Comparison of ENCODE assay signal across 20 cellular contexts in genomic region chr12:71085575-71085974, GRCh38.
"Had no signal": no experiment of that assay in that cellular context is flagged by ENCODE, and none has a peak within 500 bp of the region (broad histone marks: within the 10 kb centered on the region; RNA-seq: fewer than 3 reads in every experiment).

No MANE protein-coding gene starts in this region.

- H3K4me3 ChIP-seq: ascending aorta, body of pancreas, cardiac muscle cell had no signal

- H3K4me1 Mint-ChIP-seq: activated CD4-positive, alpha-beta memory T cell treated with anti-CD3 and anti-CD28 coated beads, Interleukin-2, amount 10 ng/mL, durations not matched to agents 7 days and 5 days; activated naive CD8-positive, alpha-beta T cell treated with anti-CD3 and anti-CD28 coated beads, Interleukin-2, amount 10 ng/mL, durations not matched to agents 7 days and 5 days had no signal

- H3K4me3 Mint-ChIP-seq: activated CD4-positive, alpha-beta memory T cell treated with anti-CD3 and anti-CD28 coated beads, Interleukin-2, amount 10 ng/mL, durations not matched to agents 7 days and 5 days; activated naive CD8-positive, alpha-beta T cell treated with anti-CD3 and anti-CD28 coated beads, Interleukin-2, amount 10 ng/mL, durations not matched to agents 7 days and 5 days; activated T-cell treated with anti-CD3 and anti-CD28 coated beads, Interleukin-2, amount 50 U/mL, for 72 hours had no signal

- H3K36me3 Mint-ChIP-seq: activated naive CD8-positive, alpha-beta T cell treated with anti-CD3 and anti-CD28 coated beads, Interleukin-2, amount 10 ng/mL, durations not matched to agents 7 days and 5 days had no signal

- H3K9me3 Mint-ChIP-seq: activated naive CD8-positive, alpha-beta T cell treated with anti-CD3 and anti-CD28 coated beads, Interleukin-2, amount 10 ng/mL, durations not matched to agents 7 days and 5 days had no signal

- H3K27ac ChIP-seq: ascending aorta, body of pancreas, cardiac muscle cell, VCaP had no signal

- H3K9me3 ChIP-seq: ascending aorta, body of pancreas had no signal

- ATAC-seq: activated T-cell treated with anti-CD3 and anti-CD28 coated beads, Interleukin-2, amount 50 U/mL, for 72 hours; body of pancreas had no signal

- H3K4me1 ChIP-seq: ascending aorta, body of pancreas had no signal

- H3K27me3 ChIP-seq: ascending aorta, body of pancreas, cardiac muscle cell had no signal

- H3K36me3 ChIP-seq: ascending aorta, cardiac muscle cell had no signal

- H3K27me3 Mint-ChIP-seq: activated CD4-positive, alpha-beta memory T cell treated with anti-CD3 and anti-CD28 coated beads, Interleukin-2, amount 10 ng/mL, durations not matched to agents 7 days and 5 days; activated naive CD8-positive, alpha-beta T cell treated with anti-CD3 and anti-CD28 coated beads, Interleukin-2, amount 10 ng/mL, durations not matched to agents 7 days and 5 days had no signal

- H3K27ac Mint-ChIP-seq: activated CD4-positive, alpha-beta memory T cell treated with anti-CD3 and anti-CD28 coated beads, Interleukin-2, amount 10 ng/mL, durations not matched to agents 7 days and 5 days; activated naive CD8-positive, alpha-beta T cell treated with anti-CD3 and anti-CD28 coated beads, Interleukin-2, amount 10 ng/mL, durations not matched to agents 7 days and 5 days; activated T-cell treated with anti-CD3 and anti-CD28 coated beads, Interleukin-2, amount 50 U/mL, for 72 hours had no signal

- DNase-seq: activated CD4-positive, alpha-beta memory T cell treated with anti-CD3 and anti-CD28 coated beads, Interleukin-2, amount 10 ng/mL, durations not matched to agents 7 days and 5 days; activated CD4-positive, alpha-beta T cell treated with anti-CD3 and anti-CD28 coated beads, Interleukin-2, amount 50 U/mL, for 1 hour; activated CD4-positive, CD25-positive, alpha-beta regulatory T cell; activated naive CD4-positive, alpha-beta T cell treated with anti-CD3 and anti-CD28 coated beads, Interleukin-2, amount 50 U/mL, for 16 hours; activated naive CD8-positive, alpha-beta T cell treated with anti-CD3 and anti-CD28 coated beads, Interleukin-2, amount 10 ng/mL, durations not matched to agents 7 days and 5 days; activated T-cell treated with anti-CD3 and anti-CD28 coated beads for 4 hours; activated T-cell treated with anti-CD3 and anti-CD28 coated beads, Interleukin-2, amount 50 U/mL, for 72 hours; amniotic stem cell; body of pancreas; KG1; NCI-H1092; NCI-H1417 treated with DMSO at 0.1 percent for 48 hours; NCI-H1694 treated with DMSO at 0.1 percent for 48 hours; NCI-H2029 treated with DMSO at 0.1 percent for 48 hours; NCI-H524; SIG-M5; T-helper 1 cell had no signal
